ENCODE assay signal across 8 cellular contexts in genomic region chr11:83194284-83195175, GRCh38. TPM values are rescaled to one million over a fixed set of nuclear protein-coding genes. Genes with fewer than 3 reads are reported as not detected.
DNase-seq lines count a peak whose midpoint lies in the region; ATAC-seq and TF ChIP-seq lines count a peak whose summit lies in the region.

No MANE protein-coding gene starts in this region.

- intact Hi-C loops in testis (cut with DNase I; ENCODE audit: low total_unique reads) = loop anchor here (10.0 kb wide), 1 partner anchor 290 kb away; the partner anchor contains the start of genes DDIAS and PRCP

- 1 to 2% methylated on average over 35 of the region's 35 CpGs for WGBS in testis, 2 donors

- peak; percentile 62 for ATAC-seq in HG03135 (IDR thresholded peaks at IDR 0.05; ENCODE audit: unreplicated experiment)

- TF ChIP-seq POLR2A in GM18951 (IDR thresholded peaks at IDR 0.05; ENCODE audit: extremely low read depth, insufficient read depth, insufficient read length) = peak; percentile 32
- no peak for TF ChIP-seq POLR2A in testis (IDR thresholded peaks at IDR 0.05)

- peak overlapping the region; percentile 68 to 87 for H3K4me3 ChIP-seq in testis

- in situ Hi-C loops in GM18951 (cut with MboI; ENCODE audit: low sequenced_read_pairs, unreplicated experiment) = no loop called here

- H3K4me1 ChIP-seq in testis = peaks cover 27% of the 10 kb centered on the region

- peak overlapping the region; percentile 89 to 91 for H3K27ac ChIP-seq in testis

- H3K27me3 ChIP-seq in testis = no peaks in the 10 kb centered on the region

- H3K9me3 ChIP-seq in testis = no peaks in the 10 kb centered on the region

- no peaks in the 10 kb centered on the region for H3K36me3 ChIP-seq in testis (ENCODE audit: low read depth, missing control alignments)

- DNase-seq in AML-193 (lab: John Stamatoyannopoulos, UW) (peak; percentile 72 to 85), SIG-M5 (lab: John Stamatoyannopoulos, UW) (peak; percentile 70), activated gamma-delta T cell treated with Interleukin-2 at 50 U/mL for 16 hours (peak; percentile 55), foreskin melanocyte (peak; percentile 45), non-pigmented ciliary epithelial cell (ENCODE audit: low read depth) (peak; percentile 43), testis (peak; percentile 72)

- no peak for TF ChIP-seq CTCF in testis (IDR thresholded peaks at IDR 0.05)

RNA-seq across cellular contexts. Expression of gene ANKRD42, which starts 1.0 kb away (rescaled TPM):
- total RNA-seq in testis = 10 to 100 TPM; 49.8 to 66.1 TPM
- 79.7 TPM for polyA plus RNA-seq in testis (ENCODE audit: insufficient read depth, low read depth, low replicate concordance)

RNA-seq across cellular contexts. Expression of gene PCF11, which starts 37.6 kb away (rescaled TPM):
- total RNA-seq in testis = 10 to 100 TPM; 80.5 to 100.0 TPM
- polyA plus RNA-seq in testis (ENCODE audit: insufficient read depth, low read depth, low replicate concordance) = 36.1 TPM

Comparison
In these comparisons a context has a peak if more than half of its experiments do, and no peak if none do; other contexts are left out.
1. Peak in every context shown above with its lines: DNase-seq, ATAC-seq, H3K4me3 ChIP-seq and H3K27ac ChIP-seq.